In genomic region chr18:57376503-57376902, GRCh38 we compare ENCODE assay signal across 34 cellular contexts. TPM values are rescaled to one million over a fixed set of nuclear protein-coding genes. Genes with fewer than 3 reads are reported as not detected.
"Had no signal": no experiment of that assay in that cellular context is flagged by ENCODE, and none has a peak within 500 bp of the region (broad histone marks: within the 10 kb centered on the region; RNA-seq: fewer than 3 reads in every experiment).

No MANE protein-coding gene starts in this region.

- H3K4me3 ChIP-seq: colonic mucosa, esophagus squamous epithelium, gastrocnemius medialis, heart right ventricle, left lung, lower lobe of right lung, mucosa of descending colon had no signal

- H3K9me3 ChIP-seq: colonic mucosa, esophagus squamous epithelium, gastrocnemius medialis, left lung, lower lobe of right lung, mucosa of descending colon had no signal

- H3K27me3 ChIP-seq: colonic mucosa, esophagus squamous epithelium, gastrocnemius medialis, left lung had no signal

- H3K27ac ChIP-seq: colonic mucosa, epithelial cell of prostate, esophagus squamous epithelium, gastrocnemius medialis, heart right ventricle, left lung, lower lobe of right lung had no signal

- DNase-seq: colonic mucosa; cortex of kidney; effector CD8-positive, alpha-beta T cell; effector memory CD8-positive, alpha-beta T cell; endodermal cell; erythroblast; esophagus squamous epithelium; foreskin fibroblast; foreskin melanocyte; gastrocnemius medialis; glutamatergic neuron; head of caudate nucleus; heart right ventricle; hippocampal formation; left cardiac atrium; left lung; left ventricle myocardium superior; lower lobe of right lung; mesenchymal stem cell; mucosa of descending colon; naive B cell had no signal

- FAIRE-seq: endometrium, islet of Langerhans, keratinocyte had no signal

- H3K36me3 ChIP-seq: colonic mucosa, esophagus squamous epithelium, gastrocnemius medialis, heart right ventricle, left lung, lower lobe of right lung had no signal

- H3K4me1 ChIP-seq: colonic mucosa, esophagus squamous epithelium, gastrocnemius medialis, heart right ventricle, left lung, lower lobe of right lung had no signal

RNA-seq across cellular contexts. Expression of gene ST8SIA3, which starts 24.1 kb away (rescaled TPM):
- total RNA-seq: dermis microvascular lymphatic vessel endothelial cell, esophagus mucosa, esophagus squamous epithelium, gastrocnemius medialis, glomerular endothelial cell, heart right ventricle, kidney epithelial cell, left cardiac atrium, left lung, left ventricle myocardium superior, lower leg skin, lower lobe of right lung, lung microvascular endothelial cell, mesenteric fat pad, mesothelial cell of epicardium, myocyte had no signal
- polyA plus RNA-seq: heart right ventricle, keratinocyte had no signal
